Comparison of ENCODE assay signal across 8 cellular contexts in genomic region chr1:37434292-37434907, GRCh38. TPM values are rescaled to one million over a fixed set of nuclear protein-coding genes. Genes with fewer than 3 reads are reported as not detected.
DNase-seq lines count a peak whose midpoint lies in the region; ATAC-seq and TF ChIP-seq lines count a peak whose summit lies in the region.

No MANE protein-coding gene starts in this region.

- peaks cover 0 to 7% (median 0%) of the 10 kb centered on the region in 5 experiments for H3K9me3 Mint-ChIP-seq in brain

- no peak overlapping the region for H3K4me3 Mint-ChIP-seq in brain

- H3K27me3 Mint-ChIP-seq in brain: peaks cover 16% of the 10 kb centered on the region

- no peak for ATAC-seq in GM21825 (IDR thresholded peaks at IDR 0.05; ENCODE audit: unreplicated experiment)

- TF ChIP-seq CTCF in VCaP (conservative IDR thresholded peaks at IDR 0.05): peak; percentile 95
- peak; percentile 96 for TF ChIP-seq CTCF in brain (conservative IDR thresholded peaks at IDR 0.05)

- H3K27ac ChIP-seq in VCaP: no peak overlapping the region

- peaks cover 68% of the 10 kb centered on the region for H3K4me1 Mint-ChIP-seq in brain

- DNase-seq in NCI-H2107 (lab: John Stamatoyannopoulos, UW) (peak; percentile 15), NCI-H2107 treated with DMSO at 0.1 percent for 48 hours (lab: John Stamatoyannopoulos, UW; ENCODE audit: unreplicated experiment) (no peak), NCI-H128 (lab: John Stamatoyannopoulos, UW; ENCODE audit: unreplicated experiment) (peak; percentile 33), iris pigment epithelial cell (ENCODE audit: low read depth) (peak; percentile 38)
- peak; percentile 72 for DNase-seq in stimulated activated CD4-positive, alpha-beta T cell treated with anti-CD3 and anti-CD28 coated beads, Interleukin-1b, Interleukin-23, amount 100 ng/mL, for 48 hours

- no peaks in the 10 kb centered on the region for H3K36me3 Mint-ChIP-seq in brain

- H3K27ac Mint-ChIP-seq in brain: peak overlapping the region in 2 of 5 experiments; percentile 27 to 45

RNA-seq across cellular contexts. Expression of gene ZC3H12A, which starts 40.0 kb away (rescaled TPM):
- 0.27 TPM for polyA plus RNA-seq in brain (ENCODE audit: insufficient read depth, low read depth, low replicate concordance)
